In genomic region chr4:178577933-178578332, GRCh38 we compare ENCODE assay signal across 15 cellular contexts.
DNase-seq lines count a peak whose midpoint lies in the region; ATAC-seq and TF ChIP-seq lines count a peak whose summit lies in the region.
"Had no signal": no experiment of that assay in that cellular context is flagged by ENCODE, and none has a peak within 500 bp of the region (broad histone marks: within the 10 kb centered on the region; RNA-seq: fewer than 3 reads in every experiment).

No MANE protein-coding gene starts in this region.

- TF ChIP-seq POLR2A in tibial nerve (IDR thresholded peaks at IDR 0.05): no peak

- H3K9me3 ChIP-seq in mammary epithelial cell (replicated peaks; ENCODE audit: insufficient read depth, low read length) (no peaks in the 10 kb centered on the region), tibial nerve (no peaks in the 10 kb centered on the region)
- H3K9me3 ChIP-seq: mucosa of descending colon had no signal

- TF ChIP-seq CTCF in MCF 10A (IDR thresholded peaks at IDR 0.05; ENCODE audit: unreplicated experiment): no peak
- peak in 1 of 2 donors; percentile 23 for TF ChIP-seq CTCF in mammary epithelial cell (conservative IDR thresholded peaks at IDR 0.05 in 1 of 2, IDR thresholded peaks at IDR 0.05 in 1 of 2; ENCODE audit: extremely low read depth in 1 of 2, insufficient read depth in 1 of 2, low read depth in 1 of 2, low read length in 2 of 2)
- peak; percentile 33 for TF ChIP-seq CTCF in epithelial cell of esophagus (IDR thresholded peaks at IDR 0.05; ENCODE audit: insufficient read depth, low read depth, low read length, missing control alignments)
- TF ChIP-seq CTCF in type B pancreatic cell (conservative IDR thresholded peaks at IDR 0.05): peak; percentile 30
- TF ChIP-seq CTCF in natural killer cell (IDR thresholded peaks at IDR 0.05): no peak
- peak in 1 of 5 experiments; percentile 8 for TF ChIP-seq CTCF in tibial nerve (IDR thresholded peaks at IDR 0.05)

- H3K4me3 ChIP-seq in mammary epithelial cell (replicated peaks in 1 of 3; ENCODE audit: insufficient read depth in 1 of 3, low read depth in 2 of 3, low read length in 3 of 3): no peak overlapping the region
- H3K4me3 ChIP-seq in epithelial cell of esophagus (ENCODE audit: low read length): no peak overlapping the region
- H3K4me3 ChIP-seq in tibial nerve: no peak overlapping the region
- H3K4me3 ChIP-seq: mucosa of descending colon had no signal

- no peak overlapping the region for H3K9ac ChIP-seq in mammary epithelial cell (ENCODE audit: insufficient read depth, low read length)

- DNase-seq in MCF 10A (ENCODE audit: unreplicated experiment): peak; percentile 18
- no peak for DNase-seq in mammary epithelial cell
- DNase-seq in NCI-H460 (ENCODE audit: extremely low read depth, low read depth): peak; percentile 9
- peak; percentile 24 for DNase-seq in epithelial cell of esophagus (ENCODE audit: low read depth)
- DNase-seq in type B pancreatic cell (ENCODE audit: extremely low spot score, unreplicated experiment): no peak
- DNase-seq in mesenteric fat pad (ENCODE audit: low spot score): no peak
- DNase-seq in natural killer cell: no peak
- DNase-seq in tibial nerve (ENCODE audit: low spot score in 2 of 2): no peak
- DNase-seq: activated naive CD4-positive, alpha-beta T cell treated with anti-CD3 and anti-CD28 coated beads for 36 hours; central memory CD4-positive, alpha-beta T cell; mucosa of descending colon; NCI-H1694 treated with DMSO at 0.1 percent for 48 hours; right cardiac atrium; T-helper 9 cell had no signal

- no peaks in the 10 kb centered on the region for H3K36me3 ChIP-seq in mammary epithelial cell (ENCODE audit: insufficient read depth, low read length)
- no peaks in the 10 kb centered on the region for H3K36me3 ChIP-seq in tibial nerve

- H3K36me3 Mint-ChIP-seq in MCF 10A (ENCODE audit: insufficient read depth, unreplicated experiment): no peaks in the 10 kb centered on the region
- H3K36me3 Mint-ChIP-seq in type B pancreatic cell: no peaks in the 10 kb centered on the region
- H3K36me3 Mint-ChIP-seq in natural killer cell: no peaks in the 10 kb centered on the region
- H3K36me3 Mint-ChIP-seq: CD14-positive monocyte had no signal

- intact Hi-C loops in MCF 10A (cut with micrococcal nuclease): loop anchor here (1.0 kb wide), 1 partner anchor 729 kb away; no protein-coding TSS in a partner anchor
- intact Hi-C loops in mammary epithelial cell (cut with micrococcal nuclease): no loop called here
- intact Hi-C loops in natural killer cell (cut with micrococcal nuclease): no loop called here

- H2AFZ ChIP-seq in mammary epithelial cell (ENCODE audit: low read depth, low read length): no peak overlapping the region

- H3K27ac ChIP-seq in mammary epithelial cell (ENCODE audit: insufficient read depth, low read depth, low read length) (no peak overlapping the region), tibial nerve (no peak overlapping the region)

- no peak overlapping the region for H3K4me2 ChIP-seq in mammary epithelial cell (ENCODE audit: insufficient read depth, low read depth, low read length)

- no peak for TF ChIP-seq EP300 in tibial nerve (IDR thresholded peaks at IDR 0.05)

- no TSS peak for BruUV-seq in MCF 10A (replicated peaks; lab: Mats Ljungman, UMichigan)
- BruUV-seq in mammary epithelial cell (replicated peaks; lab: Mats Ljungman, UMichigan): no TSS peak

- dilution Hi-C loops in mammary epithelial cell (cut with HindIII; ENCODE audit: low sequenced_read_pairs): no loop called here

- POLR2A ChIA-PET in MCF 10A (lab: Yijun Ruan, JAX): no interaction called here

- H3K27me3 ChIP-seq in mammary epithelial cell (ENCODE audit: insufficient read depth, low read length) (no peaks in the 10 kb centered on the region), tibial nerve (no peaks in the 10 kb centered on the region)

- no peaks in the 10 kb centered on the region for H3K27me3 Mint-ChIP-seq in MCF 10A (ENCODE audit: insufficient read depth, unreplicated experiment)
- H3K27me3 Mint-ChIP-seq in type B pancreatic cell: no peaks in the 10 kb centered on the region
- H3K27me3 Mint-ChIP-seq in natural killer cell (ENCODE audit: low read depth in 2 of 2): no peaks in the 10 kb centered on the region

- WGBS in mammary epithelial cell (ENCODE audit: low coverage, missing lambda C conversion rate): 54% methylated on average over 7 of the region's 7 CpGs
- 69% methylated on average over 7 of the region's 7 CpGs for WGBS in tibial nerve, 2 donors

- H3K4me3 Mint-ChIP-seq in MCF 10A (ENCODE audit: unreplicated experiment) (no peak overlapping the region), type B pancreatic cell (no peak overlapping the region), natural killer cell (no peak overlapping the region)
- H3K4me3 Mint-ChIP-seq: activated naive CD4-positive, alpha-beta T cell treated with anti-CD3 and anti-CD28 coated beads for 36 hours; CD14-positive monocyte had no signal

- H3K9me3 Mint-ChIP-seq in MCF 10A (ENCODE audit: unreplicated experiment) (no peaks in the 10 kb centered on the region), type B pancreatic cell (no peaks in the 10 kb centered on the region), natural killer cell (peaks cover 5 to 10% of the 10 kb centered on the region in 2 donors)

- H4K20me1 ChIP-seq in mammary epithelial cell (ENCODE audit: insufficient read depth, low read length): no peaks in the 10 kb centered on the region

- in situ Hi-C loops in mammary epithelial cell (cut with MboI; ENCODE audit: low sequenced_read_pairs in 2 of 2): no loop called here

- H3K27ac Mint-ChIP-seq in MCF 10A (ENCODE audit: low read depth, unreplicated experiment) (no peak overlapping the region), type B pancreatic cell (no peak overlapping the region), natural killer cell (no peak overlapping the region)
- H3K27ac Mint-ChIP-seq: activated naive CD4-positive, alpha-beta T cell treated with anti-CD3 and anti-CD28 coated beads for 36 hours; CD14-positive monocyte had no signal

- CTCF ChIA-PET in MCF 10A (lab: Yijun Ruan, JAX) (interaction anchor here (0.7 to 3.7 kb wide), 6 partner anchors 9 to 984 kb away, joined by 3 to 16 read pairs (median 4); no protein-coding TSS in a partner anchor), mammary epithelial cell (lab: Charles Lee; ENCODE audit: low non-redundant PET) (no interaction called here)

- no peaks in the 10 kb centered on the region for H3K79me2 ChIP-seq in mammary epithelial cell (ENCODE audit: insufficient read depth, low read length)

- ATAC-seq in natural killer cell: no peak
- ATAC-seq: mucosa of descending colon, right cardiac atrium had no signal

- H3K4me1 ChIP-seq in mammary epithelial cell (ENCODE audit: insufficient read depth, low read length) (no peaks in the 10 kb centered on the region), tibial nerve (no peaks in the 10 kb centered on the region)

- H3K4me1 Mint-ChIP-seq in MCF 10A (ENCODE audit: insufficient read depth, unreplicated experiment) (no peaks in the 10 kb centered on the region), type B pancreatic cell (ENCODE audit: unreplicated experiment) (no peaks in the 10 kb centered on the region), natural killer cell (no peaks in the 10 kb centered on the region)
- H3K4me1 Mint-ChIP-seq: CD14-positive monocyte had no signal

Comparison
In these comparisons a context has a peak if more than half of its experiments do, and no peak if none do; other contexts are left out.
1. DNase-seq: peak in MCF 10A (single experiment), NCI-H460 (single experiment) and epithelial cell of esophagus (single experiment); none in mammary epithelial cell (single experiment), type B pancreatic cell (single experiment), mesenteric fat pad (single experiment), natural killer cell (single experiment) and tibial nerve (0 of 2).
2. CTCF ChIP-seq: peak in epithelial cell of esophagus (single experiment) and type B pancreatic cell (single experiment); none in MCF 10A (single experiment) and natural killer cell (single experiment).